In the genomic region with DNA sequence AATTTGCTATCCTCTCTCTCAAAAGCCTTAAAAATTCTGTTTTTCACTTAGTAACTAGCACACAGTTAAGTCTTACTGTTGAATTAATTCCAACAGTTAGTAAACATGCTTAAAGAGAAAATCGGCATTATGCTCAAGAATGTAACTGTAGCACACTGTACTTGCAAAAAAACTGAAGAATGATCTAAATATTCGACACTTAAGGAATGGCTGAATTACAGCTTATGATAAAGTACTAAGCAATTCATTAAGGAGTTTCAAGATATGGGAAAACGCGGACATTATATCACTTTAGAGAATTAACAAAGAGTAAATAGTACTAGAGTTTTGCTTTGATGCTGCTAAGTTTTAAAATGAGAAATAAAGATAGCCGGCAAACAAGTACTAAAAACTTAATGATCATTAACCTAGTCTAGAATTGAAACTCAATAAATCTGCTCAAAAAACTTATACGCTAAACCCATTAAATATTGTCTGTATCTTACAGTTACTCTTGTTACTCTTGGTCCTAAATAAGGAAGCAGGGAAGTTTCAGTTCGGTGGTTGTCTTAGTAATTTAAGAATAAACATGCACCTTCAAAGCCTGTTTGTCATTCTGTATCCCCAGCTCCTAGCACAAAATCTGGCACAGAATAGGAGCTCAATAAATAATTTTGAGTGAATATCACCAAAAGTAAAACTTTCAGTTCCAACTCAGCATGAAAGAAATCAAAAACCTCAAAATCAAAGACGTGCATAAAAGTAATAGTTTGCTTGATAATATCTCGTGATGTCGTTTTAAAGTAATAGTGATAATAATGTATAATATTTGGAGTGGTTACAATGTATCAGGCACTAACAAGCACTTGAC, we compare ENCODE assay signal across 8 cellular contexts. TPM values are rescaled to one million over a fixed set of nuclear protein-coding genes. Genes with fewer than 3 reads are reported as not detected.
DNase-seq lines count a peak whose midpoint lies in the region; ATAC-seq, FAIRE-seq and TF ChIP-seq lines count a peak whose summit lies in the region.

No MANE protein-coding gene starts in this region.

- dilution Hi-C loops in endothelial cell of umbilical vein (cut with MboI; ENCODE audit: extremely low pct_ligation_motif_present, low sequenced_read_pairs), result no loop called here

- peak overlapping the region; percentile 56 for H2AFZ ChIP-seq in endothelial cell of umbilical vein (ENCODE audit: low read depth, low read length)

- H3K36me3 Mint-ChIP-seq in T-helper 1 cell treated with Interleukin-12 subunit alpha and Interleukin-12 subunit beta and Interleukin-4 antibody, amounts not matched to agents 30 μg/mL and 1 μg/mL, for 36 hours (ENCODE audit: low read depth), result peaks cover 2% of the 10 kb centered on the region

- H3K9me3 ChIP-seq in endothelial cell of umbilical vein (replicated peaks; ENCODE audit: control insufficient read depth, insufficient read depth, low read length) (no peaks in the 10 kb centered on the region), pancreas (no peaks in the 10 kb centered on the region)

- peak overlapping the region; percentile 100 for H3K9ac ChIP-seq in endothelial cell of umbilical vein (replicated peaks; ENCODE audit: extremely low read depth, insufficient read depth, low read length)

- FAIRE-seq in endothelial cell of umbilical vein (lab: Jason Lieb, UNC), result peak; percentile 38
- FAIRE-seq in pancreas (lab: Jason Lieb, UNC), result peak; percentile 61

- H3K36me3 ChIP-seq in endothelial cell of umbilical vein (ENCODE audit: control insufficient read depth in 2 of 2, extremely low read depth in 1 of 2, insufficient read depth in 2 of 2, low read length in 2 of 2), result no peaks in the 10 kb centered on the region
- no peaks in the 10 kb centered on the region for H3K36me3 ChIP-seq in pancreas

- H3K4me3 ChIP-seq in endothelial cell of umbilical vein (replicated peaks in 1 of 3; ENCODE audit: insufficient read depth in 1 of 3, low read depth in 1 of 3, low read length in 3 of 3), result peak overlapping the region; percentile 69 to 95 (median 91)
- peak overlapping the region; percentile 39 to 66 (median 58) for H3K4me3 ChIP-seq in pancreas

- no peaks in the 10 kb centered on the region for H3K9me1 ChIP-seq in endothelial cell of umbilical vein (replicated peaks; ENCODE audit: control insufficient read depth, extremely low read depth, insufficient read depth, low read length)

- POLR2A ChIA-PET in RWPE1 (lab: Yijun Ruan, JAX; ENCODE audit: low non-redundant PET), result interaction anchor here (0.6 to 2.0 kb wide), 3 partner anchors 21 to 110 kb away, joined by 3 to 8 read pairs (median 4); no protein-coding TSS in a partner anchor
- POLR2A ChIA-PET in endothelial cell of umbilical vein (lab: Charles Lee), result interaction anchor here (0.6 to 3.2 kb wide), 5 partner anchors 16 to 204 kb away, joined by 3 to 33 read pairs (median 6); no protein-coding TSS in a partner anchor
- POLR2A ChIA-PET in GM10248 (lab: Yijun Ruan, JAX), result interaction anchor here (0.7 kb wide), 1 partner anchor 1005 kb away, joined by 3 read pairs; no protein-coding TSS in a partner anchor

- H3K4me1 Mint-ChIP-seq in T-helper 1 cell treated with Interleukin-12 subunit alpha and Interleukin-12 subunit beta and Interleukin-4 antibody, amounts not matched to agents 30 μg/mL and 1 μg/mL, for 36 hours (ENCODE audit: low read depth), result peaks cover 29% of the 10 kb centered on the region

- peak overlapping the region; percentile 100 for H3K4me2 ChIP-seq in endothelial cell of umbilical vein (ENCODE audit: insufficient read depth, low read length)

- ATAC-seq in pancreas, result peak in 2 of 4 donors; percentile 9 to 26
- no peak for ATAC-seq in HG02759 (IDR thresholded peaks at IDR 0.05; ENCODE audit: unreplicated experiment)

- intact Hi-C loops in endothelial cell of umbilical vein (cut with micrococcal nuclease), result loop anchor here (2.0 kb wide), 1 partner anchor 203 kb away; no protein-coding TSS in a partner anchor
- intact Hi-C loops in pancreas (cut with DNase I), result no loop called here

- peak overlapping the region; percentile 11 for H3K27ac Mint-ChIP-seq in T-helper 1 cell treated with Interleukin-12 subunit alpha and Interleukin-12 subunit beta and Interleukin-4 antibody, amounts not matched to agents 30 μg/mL and 1 μg/mL, for 36 hours

- CTCF ChIA-PET in RWPE1 (lab: Yijun Ruan, JAX) (interaction anchor here (0.5 to 1.4 kb wide), 2 partner anchors 15 to 29 kb away, joined by 3 to 4 read pairs; no protein-coding TSS in a partner anchor), endothelial cell of umbilical vein (lab: Charles Lee) (interaction anchor here (0.9 to 4.1 kb wide), 14 partner anchors 9 to 347 kb away, joined by 3 to 46 read pairs (median 4); partner anchors contain the start of gene VIM), GM10248 (lab: Yijun Ruan, JAX) (interaction anchor here (1.1 to 1.9 kb wide), 3 partner anchors 9 to 29 kb away, joined by 4 to 8 read pairs (median 6); no protein-coding TSS in a partner anchor)

- no peaks in the 10 kb centered on the region for H4K20me1 ChIP-seq in endothelial cell of umbilical vein (replicated peaks; ENCODE audit: control insufficient read depth, extremely low read depth, insufficient read depth, low read length)

- H3K27me3 Mint-ChIP-seq in T-helper 1 cell treated with Interleukin-12 subunit alpha and Interleukin-12 subunit beta and Interleukin-4 antibody, amounts not matched to agents 30 μg/mL and 1 μg/mL, for 36 hours (ENCODE audit: low read depth), result no peaks in the 10 kb centered on the region

- TSS peak; percentile 54 for BruUV-seq in endothelial cell of umbilical vein (replicated peaks; lab: Mats Ljungman, UMichigan)

- H3K4me1 ChIP-seq in endothelial cell of umbilical vein (ENCODE audit: control insufficient read depth, extremely low read depth, insufficient read depth, low read length), result peaks cover 28% of the 10 kb centered on the region
- H3K4me1 ChIP-seq in pancreas, result peaks cover 0 to 8% (median 0%) of the 10 kb centered on the region in 3 donors

- TF ChIP-seq POLR2A in endothelial cell of umbilical vein (IDR thresholded peaks at IDR 0.05; ENCODE audit: low read depth, low read length), result no peak

- WGBS in pancreas, 2 donors, result 3 to 9% methylated on average over 10 of the region's 10 CpGs

- H3K9me3 Mint-ChIP-seq in T-helper 1 cell treated with Interleukin-12 subunit alpha and Interleukin-12 subunit beta and Interleukin-4 antibody, amounts not matched to agents 30 μg/mL and 1 μg/mL, for 36 hours, result no peaks in the 10 kb centered on the region

- H3K27me3 ChIP-seq in endothelial cell of umbilical vein (ENCODE audit: control insufficient read depth in 2 of 2, insufficient read depth in 2 of 2, low read length in 2 of 2) (no peaks in the 10 kb centered on the region), pancreas (no peaks in the 10 kb centered on the region)

- TF ChIP-seq CTCF in RWPE1 (conservative IDR thresholded peaks at IDR 0.05; ENCODE audit: low read depth), result no peak
- no peak for TF ChIP-seq CTCF in endothelial cell of umbilical vein (IDR thresholded peaks at IDR 0.05; ENCODE audit: extremely low read depth in 1 of 2, insufficient read depth in 1 of 2, low read depth in 1 of 2, low read length in 2 of 2)
- TF ChIP-seq CTCF in pancreas (IDR thresholded peaks at IDR 0.05), result no peak
- no peak for TF ChIP-seq CTCF in GM10248 (IDR thresholded peaks at IDR 0.05; ENCODE audit: control extremely low read depth, extremely low read depth, low read depth, missing control alignments)

- peak overlapping the region; percentile 88 for H3K4me3 Mint-ChIP-seq in T-helper 1 cell treated with Interleukin-12 subunit alpha and Interleukin-12 subunit beta and Interleukin-4 antibody, amounts not matched to agents 30 μg/mL and 1 μg/mL, for 36 hours

- no peak for DNase-seq in T-helper 1 cell
- no peak for DNase-seq in RWPE1 (ENCODE audit: low spot score)
- peak; percentile 67 for DNase-seq in endothelial cell of umbilical vein (ENCODE audit: low read depth, low spot score)
- DNase-seq in pancreas, result no peak
- DNase-seq in NCI-H1105 (lab: John Stamatoyannopoulos, UW), result no peak
- DNase-seq in GM10248 (ENCODE audit: extremely low spot score), result no peak

- H3K79me2 ChIP-seq in endothelial cell of umbilical vein (ENCODE audit: control insufficient read depth, insufficient read depth, low read length), result peaks cover 14% of the 10 kb centered on the region

- peak overlapping the region; percentile 93; the same call in 1 of the 2 replicates for H3K27ac ChIP-seq in RWPE1
- peak overlapping the region; percentile 100 for H3K27ac ChIP-seq in endothelial cell of umbilical vein (ENCODE audit: insufficient read depth, low read depth, low read length)
- H3K27ac ChIP-seq in pancreas, result peak overlapping the region in 3 of 4 donors; percentile 90 to 96 (median 94)

TF ChIP-seq in endothelial cell of umbilical vein, 7 proteins besides CTCF, POLR2A, EP300 and RAD21:
- no peak for TF ChIP-seq JUN (IDR thresholded peaks at IDR 0.05; ENCODE audit: borderline replicate concordance, insufficient read depth, insufficient read length, low read depth)

RNA-seq across cellular contexts. Expression of gene TRDMT1, which starts 1.2 kb away (rescaled TPM):
- total RNA-seq in endothelial cell of umbilical vein (12.3 and 15.2 TPM in 2 replicates), pancreas (1 to 10 TPM; 2.5 to 3.9 (median 3.2) TPM)
- polyA plus RNA-seq in endothelial cell of umbilical vein (10.0 and 15.3 TPM in 2 replicates), pancreas (1 to 10 TPM; 1.4 to 2.0 TPM)
- 5.1 and 5.2 TPM in 2 replicates for polyA plus RNA-seq in endothelial cell of umbilical vein (2011; cell fraction: cytosol; rRNA removed)
- 11.3 and 14.3 TPM in 2 replicates for polyA plus RNA-seq in endothelial cell of umbilical vein (2011; cell fraction: nucleus; rRNA removed)
- polyA plus RNA-seq in endothelial cell of umbilical vein (2012), result 3.5 and 6.1 TPM in 2 replicates
- polyA minus RNA-seq in endothelial cell of umbilical vein, result 15.6 and 18.2 TPM in 2 replicates
- 2.0 TPM for polyA minus RNA-seq in endothelial cell of umbilical vein (2011; cell fraction: cytosol; rRNA and poly(A)+ RNA removed)
- 52.0 and 59.3 TPM in 2 replicates for polyA minus RNA-seq in endothelial cell of umbilical vein (2011; cell fraction: nucleus; rRNA and poly(A)+ RNA removed)

RNA-seq across cellular contexts. Expression of gene VIM, which starts 27.8 kb away (rescaled TPM):
- total RNA-seq in endothelial cell of umbilical vein (5,754 and 5,781 TPM in 2 replicates), pancreas (100 to 1,000 TPM; 133 to 546 (median 215) TPM)
- polyA plus RNA-seq in endothelial cell of umbilical vein (5,699 and 8,361 TPM in 2 replicates), pancreas (100 to 1,000 TPM; 159 to 168 TPM)
- polyA plus RNA-seq in endothelial cell of umbilical vein (2011; cell fraction: cytosol; rRNA removed), result 5,912 and 6,029 TPM in 2 replicates
- polyA plus RNA-seq in endothelial cell of umbilical vein (2011; cell fraction: nucleus; rRNA removed), result 4,094 and 4,300 TPM in 2 replicates
- polyA plus RNA-seq in endothelial cell of umbilical vein (2012), result 4,943 and 4,968 TPM in 2 replicates
- polyA minus RNA-seq in endothelial cell of umbilical vein, result 4,544 and 4,712 TPM in 2 replicates
- 370 TPM for polyA minus RNA-seq in endothelial cell of umbilical vein (2011; cell fraction: cytosol; rRNA and poly(A)+ RNA removed)
- 1,556 and 2,259 TPM in 2 replicates for polyA minus RNA-seq in endothelial cell of umbilical vein (2011; cell fraction: nucleus; rRNA and poly(A)+ RNA removed)

Comparison
In these comparisons a context has a peak if more than half of its experiments do, and no peak if none do; other contexts are left out.
1. RNA of gene VIM, which starts 27.8 kb away (total RNA-seq): 5,754 to 5,781 TPM in endothelial cell of umbilical vein; 133 to 546 TPM in pancreas; every median in the first group is over 10 times any median in the second.
2. Peak in every context shown above with its lines, with median percentiles within 50 percentile points of each other: H3K27ac ChIP-seq.